ENCODE assay signal across 1 cellular context in genomic region chr22:42070517-42071422, GRCh38.
TF ChIP-seq lines count a peak whose summit lies in the region.

NAGA (minus strand) TSS chr22:42070812; CDS start chr22:42070297, 515 bp downstream.

TF ChIP-seq in HepG2, 621 proteins besides CTCF, POLR2A, EP300 and RAD21 (continued from another document and continues in another):
- TF ChIP-seq ZNF503 (CRISPR knock-in tag; IDR thresholded peaks at IDR 0.05) (0 out of 2 replicates have a peak, but pooled peaks have one; percentile 32), HNRNPH1 (optimal IDR thresholded peaks at IDR 0.05; ENCODE audit: low read depth, low read length) (no peak), TERF1 (CRISPR knock-in tag; IDR thresholded peaks at IDR 0.05) (no peak), ZNF704 (CRISPR knock-in tag; IDR thresholded peaks at IDR 0.05; ENCODE audit: borderline replicate concordance) (peak; percentile 40; the same call in 1 of the 2 replicates), IRF1 (CRISPR knock-in tag; IDR thresholded peaks at IDR 0.05; ENCODE audit: low read depth) (no peak), RXRB (CRISPR knock-in tag; IDR thresholded peaks at IDR 0.05; ENCODE audit: borderline replicate concordance) (peak; percentile 43; the same call in 1 of the 2 replicates), SP4 (CRISPR knock-in tag; IDR thresholded peaks at IDR 0.05) (peak; percentile 78; the same call in 1 of the 2 replicates), ZNF557 (CRISPR knock-in tag; IDR thresholded peaks at IDR 0.05) (no peak), ZNF124 (CRISPR knock-in tag; IDR thresholded peaks at IDR 0.05) (0 out of 2 replicates have a peak, but pooled peaks have one; percentile 60), ZXDC (CRISPR knock-in tag; IDR thresholded peaks at IDR 0.05) (0 out of 2 replicates have a peak, but pooled peaks have one; percentile 36), ZBTB14 (CRISPR knock-in tag; IDR thresholded peaks at IDR 0.05) (no peak), HNRNPUL1 (IDR thresholded peaks at IDR 0.05; ENCODE audit: low read depth, low read length) (no peak), CCAR2 (optimal IDR thresholded peaks at IDR 0.05; ENCODE audit: low read depth, low read length) (no peak), TAF15 (IDR thresholded peaks at IDR 0.05; ENCODE audit: low read depth, low read length, poor library complexity, severe bottlenecking) (no peak), FUBP1 (CRISPR knock-in tag; IDR thresholded peaks at IDR 0.05; ENCODE audit: borderline replicate concordance) (no peak), RFX5 (IDR thresholded peaks at IDR 0.05; ENCODE audit: low read depth, low read length) (no peak), SMARCE1 (IDR thresholded peaks at IDR 0.05; ENCODE audit: borderline replicate concordance) (no peak), HIVEP1 (CRISPR knock-in tag; IDR thresholded peaks at IDR 0.05) (peak; percentile 89), ZNF770 (CRISPR knock-in tag; IDR thresholded peaks at IDR 0.05) (peak; percentile 92), ESRRA (CRISPR knock-in tag; IDR thresholded peaks at IDR 0.05; ENCODE audit: low read depth) (peak; percentile 64; the same call in 1 of the 2 replicates), CREBL2 (CRISPR knock-in tag; IDR thresholded peaks at IDR 0.05; ENCODE audit: borderline replicate concordance) (peak; percentile 71; the same call in 1 of the 2 replicates), SNAPC4 (CRISPR knock-in tag; IDR thresholded peaks at IDR 0.05) (peak; percentile 68; the same call in 1 of the 2 replicates), MYPOP (CRISPR knock-in tag; IDR thresholded peaks at IDR 0.05) (peak; percentile 74), RORA (CRISPR knock-in tag; IDR thresholded peaks at IDR 0.05) (no peak), MLLT10 (CRISPR knock-in tag; IDR thresholded peaks at IDR 0.05) (no peak), SRSF9 (IDR thresholded peaks at IDR 0.05; ENCODE audit: borderline replicate concordance, insufficient read depth, low read depth, low read length, poor library complexity, severe bottlenecking) (no peak), USF2 (IDR thresholded peaks at IDR 0.05; ENCODE audit: low read depth, low read length) (no peak), USF2 (CRISPR knock-in tag; IDR thresholded peaks at IDR 0.05; ENCODE audit: borderline replicate concordance) (no peak), SNAPC2 (CRISPR knock-in tag; IDR thresholded peaks at IDR 0.05) (peak; percentile 78), SMAD3 (CRISPR knock-in tag; IDR thresholded peaks at IDR 0.05) (no peak), ZNF160 (CRISPR knock-in tag; IDR thresholded peaks at IDR 0.05) (peak; percentile 62; the same call in 1 of the 2 replicates), SOX6 (IDR thresholded peaks at IDR 0.05) (no peak), SOX6 (CRISPR knock-in tag; IDR thresholded peaks at IDR 0.05) (peak; percentile 55; the same call in 1 of the 2 replicates)
